20 cellular contexts compared by ENCODE assay signal in genomic region chr7:22305706-22306105, GRCh38.
A peak's percentile ranks its signal among the peaks of the same experiment; 100 is the strongest.
DNase-seq lines count a peak whose midpoint lies in the region; ATAC-seq and TF ChIP-seq lines count a peak whose summit lies in the region.
"Had no signal": no experiment of that assay in that cellular context is flagged by ENCODE, and none has a peak within 500 bp of the region (broad histone marks: within the 10 kb centered on the region; RNA-seq: fewer than 3 reads in every experiment).

No MANE protein-coding gene starts in this region.

- no peak for ATAC-seq in HG02678 (IDR thresholded peaks at IDR 0.05; ENCODE audit: unreplicated experiment)

- DNase-seq in caudate nucleus (lab: John Stamatoyannopoulos, UW) (no peak), glomerular visceral epithelial cell (ENCODE audit: extremely low spot score) (no peak)
- DNase-seq: 8988T; ACHN; BE2C; C1 segment of cervical spinal cord; CD4-positive, alpha-beta memory T cell; CD4-positive, CD25-positive, alpha-beta regulatory T cell; CD8-positive, alpha-beta memory T cell; COR-L47; DMS 273 treated with DMSO at 0.1 percent for 48 hours; DMS153; DMS53; DMS79; DND-41; GF-D8 had no signal

- H3K9me3 ChIP-seq in DOHH2 (ENCODE audit: control insufficient read depth, insufficient read depth, low read length) (0 out of 2 replicates have a peak, but pooled peaks cover 4% of the 10 kb centered on the region), HEK293 (ENCODE audit: control insufficient read depth, insufficient read depth, low read depth, low read length) (no peaks in the 10 kb centered on the region)
- H3K9me3 ChIP-seq: BE2C had no signal

- H3K27ac ChIP-seq in DOHH2 (ENCODE audit: low read depth, low read length): peak overlapping the region; percentile 25
- no peak overlapping the region for H3K27ac ChIP-seq in HEK293 (ENCODE audit: extremely low read depth, low read depth, low read length)
- peak overlapping the region; percentile 30 for H3K27ac ChIP-seq in caudate nucleus (ENCODE audit: low read depth, low read length)
- H3K27ac ChIP-seq: BLaER1 had no signal

- H3K27me3 ChIP-seq in DOHH2 (ENCODE audit: control insufficient read depth, low read length): no peaks in the 10 kb centered on the region
- H3K27me3 ChIP-seq: BE2C, BLaER1 had no signal

- H3K4me3 ChIP-seq in DOHH2 (ENCODE audit: low read length) (no peak overlapping the region), HEK293 (ENCODE audit: low read depth, low read length) (no peak overlapping the region)
- H3K4me3 ChIP-seq: BLaER1 had no signal

- H3K4me1 ChIP-seq in DOHH2 (ENCODE audit: control insufficient read depth, low read length) (peaks cover 72% of the 10 kb centered on the region), HEK293 (ENCODE audit: control insufficient read depth, insufficient read depth, low read length) (no peaks in the 10 kb centered on the region)

- H3K4me2 ChIP-seq in DOHH2 (ENCODE audit: low read length): no peak overlapping the region
- H3K4me2 ChIP-seq: BLaER1 had no signal

- peaks cover 6% of the 10 kb centered on the region; the same call in 1 of the 2 replicates for H4K20me1 ChIP-seq in DOHH2 (ENCODE audit: control insufficient read depth, insufficient read depth, low read depth, low read length)
- H4K20me1 ChIP-seq: BLaER1 had no signal

- POLR2A ChIA-PET in HEK293 (lab: Yijun Ruan, JAX): no interaction called here

- CTCF ChIA-PET in HEK293 (lab: Yijun Ruan, JAX): no interaction called here

- H3K79me2 ChIP-seq in DOHH2 (ENCODE audit: control insufficient read depth, low read length): peaks cover 95% of the 10 kb centered on the region

- TF ChIP-seq CTCF in DOHH2 (IDR thresholded peaks at IDR 0.05; ENCODE audit: low read depth, low read length, poor library complexity, severe bottlenecking) (no peak), HEK293 (tag by site-specific recombination; IDR thresholded peaks at IDR 0.05) (no peak)

- no peaks in the 10 kb centered on the region for H3K9me2 ChIP-seq in DOHH2 (replicated peaks; ENCODE audit: control insufficient read depth, low read length)

- H3K36me3 ChIP-seq in DOHH2 (ENCODE audit: control insufficient read depth, low read length) (peaks cover 100% of the 10 kb centered on the region), HEK293 (ENCODE audit: control insufficient read depth in 2 of 2, insufficient read depth in 1 of 2, low read length in 2 of 2) (peaks cover 13 to 24% of the 10 kb centered on the region in 2 experiments)

- peaks cover 68% of the 10 kb centered on the region for H3F3A ChIP-seq in DOHH2 (ENCODE audit: control insufficient read depth, insufficient read depth)

TF ChIP-seq in HEK293, 187 proteins besides CTCF, POLR2A, EP300 and RAD21:
- TF ChIP-seq ZNF146 (tag by site-specific recombination; IDR thresholded peaks at IDR 0.05): peak; percentile 33; the same call in 1 of the 2 replicates
- TF ChIP-seq ZNF175 (tag by site-specific recombination; IDR thresholded peaks at IDR 0.05): no peak
